ENCODE assay signal across 20 cellular contexts in genomic region chr1:3097861-3098260, GRCh38. TPM values are rescaled to one million over a fixed set of nuclear protein-coding genes. Genes with fewer than 3 reads are reported as not detected.
A peak's percentile ranks its signal among the peaks of the same experiment; 100 is the strongest.
DNase-seq lines count a peak whose midpoint lies in the region; ATAC-seq and TF ChIP-seq lines count a peak whose summit lies in the region.
"Had no signal": no experiment of that assay in that cellular context is flagged by ENCODE, and none has a peak within 500 bp of the region (broad histone marks: within the 10 kb centered on the region; RNA-seq: fewer than 3 reads in every experiment).

No MANE protein-coding gene starts in this region.

- no peak for TF ChIP-seq CTCF in WERI-Rb-1 (IDR thresholded peaks at IDR 0.05; ENCODE audit: low read depth, low read length)
- TF ChIP-seq CTCF in GM20000 (IDR thresholded peaks at IDR 0.05; ENCODE audit: extremely low read depth, missing control alignments) = no peak

- no peak overlapping the region for H3K27ac ChIP-seq in BLaER1
- no peak overlapping the region for H3K27ac ChIP-seq in WERI-Rb-1
- peak overlapping the region; percentile 35 for H3K27ac ChIP-seq in layer of hippocampus (ENCODE audit: low read depth, low read length)

- intact Hi-C loops in Right ventricle myocardium inferior (cut with DNase I) (no loop called here), left cardiac atrium (cut with DNase I) (no loop called here)

- H3K4me3 ChIP-seq in BLaER1 (no peak overlapping the region), WERI-Rb-1 (ENCODE audit: low read depth, low read length) (no peak overlapping the region)
- H3K4me3 ChIP-seq: GM23338 had no signal

- ATAC-seq in Right ventricle myocardium inferior (peak; percentile 48), left cardiac atrium (no peak)
- ATAC-seq: GM23338 had no signal

- H3K36me3 ChIP-seq in BLaER1 (no peaks in the 10 kb centered on the region), WERI-Rb-1 (no peaks in the 10 kb centered on the region)

- H3K9me3 ChIP-seq in BLaER1 = no peaks in the 10 kb centered on the region
- H3K9me3 ChIP-seq in WERI-Rb-1 (ENCODE audit: severe bottlenecking) = no peaks in the 10 kb centered on the region

- no peak overlapping the region for H3K9ac ChIP-seq in BLaER1

- H3K27me3 ChIP-seq in BLaER1 (peaks cover 86% of the 10 kb centered on the region), WERI-Rb-1 (ENCODE audit: insufficient read depth, low read depth, severe bottlenecking) (no peaks in the 10 kb centered on the region), layer of hippocampus (ENCODE audit: control insufficient read depth, insufficient read depth, low read length) (peaks cover 7% of the 10 kb centered on the region)

- H3K4me1 ChIP-seq in BLaER1 = peaks cover 47% of the 10 kb centered on the region

- H4K20me1 ChIP-seq in BLaER1 = peaks cover 72% of the 10 kb centered on the region

- no peak for DNase-seq in Right ventricle myocardium inferior (ENCODE audit: missing footprints)
- no peak for DNase-seq in left cardiac atrium
- DNase-seq in WERI-Rb-1 = peak; percentile 52
- DNase-seq in RPMI8226 = no peak
- DNase-seq in GM20000 (ENCODE audit: low spot score) = no peak
- DNase-seq in germinal center (ENCODE audit: low spot score) = no peak
- DNase-seq: 8988T; C1 segment of cervical spinal cord; CD4-positive, CD25-positive, alpha-beta regulatory T cell; CD8-positive, alpha-beta memory T cell; COR-L47; DMS 273 treated with DMSO at 0.1 percent for 48 hours; DMS53; DND-41; HCEC 1CT; HFFc6; IMR-90 had no signal

- peak overlapping the region; percentile 54 for H3K4me2 ChIP-seq in BLaER1
- H3K4me2 ChIP-seq: GM23338 had no signal

RNA-seq across cellular contexts. Expression of gene PRDM16, which starts 28.9 kb away (rescaled TPM):
- total RNA-seq in Right ventricle myocardium inferior (12.8 TPM), left cardiac atrium (1 to 10 TPM in 1 of 2 donors, under 1 TPM in 1; 0.99 to 1.2 TPM)
- total RNA-seq: CD8-positive, alpha-beta memory T cell; HFFc6; IMR-90 had no signal
